ENCODE assay signal across 17 cellular contexts in genomic region chr11:16789061-16789415, GRCh38. TPM values are rescaled to one million over a fixed set of nuclear protein-coding genes. Genes with fewer than 3 reads are reported as not detected.
DNase-seq lines count a peak whose midpoint lies in the region; ATAC-seq, FAIRE-seq and TF ChIP-seq lines count a peak whose summit lies in the region.
"Had no signal": no experiment of that assay in that cellular context is flagged by ENCODE, and none has a peak within 500 bp of the region (broad histone marks: within the 10 kb centered on the region; RNA-seq: fewer than 3 reads in every experiment).

No MANE protein-coding gene starts in this region.

- no peak for TF ChIP-seq POLR2A in sigmoid colon (IDR thresholded peaks at IDR 0.05)
- TF ChIP-seq POLR2A in GM12892 (IDR thresholded peaks at IDR 0.05; ENCODE audit: low read depth, low read length) = no peak

- CTCF ChIA-PET in Calu3 (lab: Charles Lee) = interaction anchor here (1.8 kb wide), 1 partner anchor 93 kb away, joined by 5 read pairs; no protein-coding TSS in a partner anchor

- dilution Hi-C loops in keratinocyte (cut with MboI; ENCODE audit: extremely low pct_ligation_motif_present, low sequenced_read_pairs) = no loop called here

- no peaks in the 10 kb centered on the region for H3K79me2 ChIP-seq in keratinocyte (ENCODE audit: control insufficient read depth, insufficient read depth, low read length)

- no peak for ATAC-seq in RWPE2 (ENCODE audit: low read depth)
- no peak for ATAC-seq in HG03139 (IDR thresholded peaks at IDR 0.05; ENCODE audit: unreplicated experiment)

- DNase-seq in Calu3 (no peak), RWPE2 (ENCODE audit: low spot score) (no peak), keratinocyte (ENCODE audit: low read depth, low spot score) (no peak), sigmoid colon (peak; percentile 49), GM12892 (ENCODE audit: insufficient read length) (no peak), HPDE6-E6E7 (ENCODE audit: extremely low spot score) (no peak), SKM-1 (lab: John Stamatoyannopoulos, UW; ENCODE audit: unreplicated experiment) (no peak)

- whole genome bisulfite sequencing in sigmoid colon, 2 donors = 92 to 93% methylated on average over 13 of the region's 13 CpGs

- no peak overlapping the region for H3K9ac ChIP-seq in keratinocyte (ENCODE audit: control insufficient read depth, extremely low read depth, insufficient read depth, low read length)

- TF ChIP-seq CTCF in Calu3 (IDR thresholded peaks at IDR 0.05; ENCODE audit: unreplicated experiment) (no peak), RWPE2 (IDR thresholded peaks at IDR 0.05; ENCODE audit: poor library complexity, severe bottlenecking) (no peak), keratinocyte (optimal IDR thresholded peaks at IDR 0.05 in 1 of 3, IDR thresholded peaks at IDR 0.05 in 1 of 3, conservative IDR thresholded peaks at IDR 0.05 in 1 of 3; ENCODE audit: extremely low read depth in 1 of 3, insufficient read depth in 2 of 3, low read length in 3 of 3) (no peak), sigmoid colon (IDR thresholded peaks at IDR 0.05) (no peak)

- H3K27ac ChIP-seq in RWPE2 (ENCODE audit: poor library complexity, severe bottlenecking) (peak overlapping the region; percentile 67), keratinocyte (ENCODE audit: control insufficient read depth, insufficient read depth, low read length) (no peak overlapping the region), sigmoid colon (no peak overlapping the region)
- H3K27ac ChIP-seq: body of pancreas, prostate gland had no signal

- H3K4me1 ChIP-seq in RWPE2 (ENCODE audit: insufficient read depth, poor library complexity, severe bottlenecking) (peaks cover 37% of the 10 kb centered on the region), keratinocyte (ENCODE audit: control insufficient read depth, extremely low read depth, insufficient read depth, low read length) (peaks cover 38% of the 10 kb centered on the region), sigmoid colon (peaks cover 0 to 12% (median 3%) of the 10 kb centered on the region in 4 donors)
- H3K4me1 ChIP-seq: prostate gland had no signal

- peak overlapping the region; percentile 48 for H3K27ac Mint-ChIP-seq in Calu3 (ENCODE audit: unreplicated experiment)
- H3K27ac Mint-ChIP-seq: activated CD8-positive, alpha-beta T cell treated with anti-CD3 and anti-CD28 coated beads, Interleukin-2, amount 10 ng/mL, durations not matched to agents 7 days and 5 days; activated naive CD8-positive, alpha-beta T cell treated with anti-CD3 and anti-CD28 coated beads, Interleukin-2, amount 50 U/mL, for 24 hours had no signal

- H4K20me1 ChIP-seq in keratinocyte (ENCODE audit: control insufficient read depth, extremely low read depth, insufficient read depth, low read length) = no peaks in the 10 kb centered on the region

- FAIRE-seq in keratinocyte (lab: Jason Lieb, UNC) = no peak
- FAIRE-seq in GM12892 (lab: Jason Lieb, UNC) = no peak
- FAIRE-seq: G401.6, HTR-8/SVneo had no signal

- H3K27me3 Mint-ChIP-seq in Calu3 (ENCODE audit: unreplicated experiment) = no peaks in the 10 kb centered on the region
- H3K27me3 Mint-ChIP-seq: activated naive CD8-positive, alpha-beta T cell treated with anti-CD3 and anti-CD28 coated beads, Interleukin-2, amount 50 U/mL, for 24 hours; naive B cell had no signal

- no peak for TF ChIP-seq EP300 in sigmoid colon (IDR thresholded peaks at IDR 0.05)

- no TSS peak for BruUV-seq in Calu3 (replicated peaks; lab: Mats Ljungman, UMichigan)

- H3K4me3 Mint-ChIP-seq in Calu3 (ENCODE audit: low read depth, unreplicated experiment) = no peak overlapping the region
- H3K4me3 Mint-ChIP-seq: activated CD8-positive, alpha-beta T cell treated with anti-CD3 and anti-CD28 coated beads, Interleukin-2, amount 10 ng/mL, durations not matched to agents 7 days and 5 days; activated naive CD8-positive, alpha-beta T cell treated with anti-CD3 and anti-CD28 coated beads, Interleukin-2, amount 50 U/mL, for 24 hours; naive B cell had no signal

- H3K27me3 ChIP-seq in RWPE2 (ENCODE audit: insufficient read depth, poor library complexity, severe bottlenecking) = no peaks in the 10 kb centered on the region
- H3K27me3 ChIP-seq in keratinocyte (ENCODE audit: control insufficient read depth, extremely low read depth, insufficient read depth, low read length) = no peaks in the 10 kb centered on the region
- no peaks in the 10 kb centered on the region for H3K27me3 ChIP-seq in sigmoid colon
- H3K27me3 ChIP-seq: body of pancreas, heart right ventricle had no signal

- H3K9me1 ChIP-seq in keratinocyte (ENCODE audit: control insufficient read depth, extremely low read depth, insufficient read depth, low read length) = no peaks in the 10 kb centered on the region

- H3K36me3 Mint-ChIP-seq in Calu3 (ENCODE audit: insufficient read depth, unreplicated experiment) = peaks cover 76% of the 10 kb centered on the region
- H3K36me3 Mint-ChIP-seq: naive B cell had no signal

- peak overlapping the region; percentile 54 for H3K4me2 ChIP-seq in keratinocyte (ENCODE audit: control insufficient read depth, extremely low read depth, insufficient read depth, low read depth, low read length)

- no peaks in the 10 kb centered on the region for H3K9me3 ChIP-seq in RWPE2 (ENCODE audit: severe bottlenecking)
- H3K9me3 ChIP-seq in keratinocyte (ENCODE audit: control insufficient read depth, low read depth, low read length) = no peaks in the 10 kb centered on the region
- no peaks in the 10 kb centered on the region for H3K9me3 ChIP-seq in sigmoid colon
- H3K9me3 ChIP-seq: body of pancreas, HAP-1, heart right ventricle, prostate gland had no signal

- H2AFZ ChIP-seq in keratinocyte (ENCODE audit: control insufficient read depth, low read length) = no peak overlapping the region

- H3K36me3 ChIP-seq in RWPE2 (ENCODE audit: low read depth) = no peaks in the 10 kb centered on the region
- H3K36me3 ChIP-seq in keratinocyte (ENCODE audit: control insufficient read depth in 2 of 2, extremely low read depth in 1 of 2, insufficient read depth in 2 of 2, low read length in 2 of 2) = no peaks in the 10 kb centered on the region
- no peaks in the 10 kb centered on the region for H3K36me3 ChIP-seq in sigmoid colon
- H3K36me3 ChIP-seq: prostate gland had no signal

- intact Hi-C loops in Calu3 (cut with micrococcal nuclease; ENCODE audit: unreplicated experiment) (loop anchor here (2.0 to 5.0 kb wide), 3 partner anchors 32 to 273 kb away; no protein-coding TSS in a partner anchor), sigmoid colon (cut with DNase I) (no loop called here)

- no peaks in the 10 kb centered on the region for H3K9me3 Mint-ChIP-seq in Calu3 (ENCODE audit: low read depth, unreplicated experiment)
- H3K9me3 Mint-ChIP-seq: activated naive CD8-positive, alpha-beta T cell treated with anti-CD3 and anti-CD28 coated beads, Interleukin-2, amount 50 U/mL, for 24 hours; naive B cell had no signal

- H3K4me1 Mint-ChIP-seq in Calu3 (ENCODE audit: low read depth, unreplicated experiment) = peaks cover 64% of the 10 kb centered on the region
- H3K4me1 Mint-ChIP-seq: naive B cell had no signal

- H3K4me3 ChIP-seq in RWPE2 (ENCODE audit: severe bottlenecking) (no peak overlapping the region), keratinocyte (ENCODE audit: control insufficient read depth in 2 of 3, extremely low read depth in 1 of 3, insufficient read depth in 2 of 3, low read depth in 1 of 3, low read length in 3 of 3) (no peak overlapping the region), sigmoid colon (no peak overlapping the region)
- H3K4me3 ChIP-seq: body of pancreas, HAP-1, heart right ventricle, prostate gland had no signal

RNA-seq across cellular contexts. Expression of gene C11orf58, which starts 50.6 kb away (rescaled TPM):
- total RNA-seq in Calu3 (2022) (153 and 157 TPM in 2 replicates), sigmoid colon (100 to 1,000 TPM; 136 to 222 (median 178) TPM)
- polyA plus RNA-seq in keratinocyte (96.5 to 166 TPM (median 135 TPM) in 3 replicates), sigmoid colon (100 to 1,000 TPM in 2 of 3 donors, 10 to 100 TPM in 1; 89.8 to 117 (median 108) TPM)
- polyA plus RNA-seq in keratinocyte (2011; ENCODE audit: low read depth) = 359 TPM
- 90.9 and 97.6 TPM in 2 replicates for polyA plus RNA-seq in keratinocyte (2011; cell fraction: cytosol; rRNA removed)
- 52.0 and 112 TPM in 2 replicates for polyA plus RNA-seq in keratinocyte (2011; cell fraction: nucleus; rRNA removed)
- 170 and 188 TPM in 2 replicates for polyA plus RNA-seq in keratinocyte (2012; ENCODE audit: low replicate concordance)
- 16.6 to 60.4 TPM (median 29.0 TPM) in 3 replicates for polyA minus RNA-seq in keratinocyte
- 123 TPM for polyA minus RNA-seq in keratinocyte (2011; cell fraction: cytosol; rRNA and poly(A)+ RNA removed)
- 22.5 and 39.7 TPM in 2 replicates for polyA minus RNA-seq in keratinocyte (2011; cell fraction: nucleus; rRNA and poly(A)+ RNA removed)
- polyA plus RNA-seq in GM12892 (2012; ENCODE audit: missing spikeins) = 154 TPM
